ENCODE assay signal across 11 cellular contexts in the genomic region with DNA sequence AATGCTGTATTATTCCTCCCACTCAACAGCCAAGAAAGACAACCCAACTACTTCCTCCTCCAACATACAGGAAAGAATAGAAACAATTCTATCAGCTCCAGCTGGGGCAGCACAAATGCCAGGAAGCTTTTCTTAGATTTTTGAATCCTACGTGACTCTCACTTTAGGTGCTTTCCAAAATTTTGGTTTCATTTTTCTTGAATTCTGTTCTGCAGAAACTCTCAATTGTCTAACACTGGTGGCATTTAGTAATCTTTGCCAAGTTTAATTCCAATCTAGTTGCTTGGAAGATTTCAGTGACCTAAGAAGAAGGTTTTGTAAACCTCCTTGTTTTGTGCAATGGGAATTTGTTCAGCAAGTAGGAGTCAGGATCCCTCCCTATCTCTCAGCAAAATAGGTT. TPM values are rescaled to one million over a fixed set of nuclear protein-coding genes. Genes with fewer than 3 reads are reported as not detected.
A peak's percentile ranks its signal among the peaks of the same experiment; 100 is the strongest.
DNase-seq lines count a peak whose midpoint lies in the region; ATAC-seq and TF ChIP-seq lines count a peak whose summit lies in the region.
"Had no signal": no experiment of that assay in that cellular context is flagged by ENCODE, and none has a peak within 500 bp of the region (broad histone marks: within the 10 kb centered on the region; RNA-seq: fewer than 3 reads in every experiment).

No MANE protein-coding gene starts in this region.

- H3K27ac ChIP-seq in HUES48 (ENCODE audit: low read depth, low read length), result peak overlapping the region; percentile 81

- no peaks in the 10 kb centered on the region for H3K27me3 ChIP-seq in HUES48 (ENCODE audit: control insufficient read depth, insufficient read depth, low read length)
- H3K27me3 ChIP-seq: BE2C had no signal

- ATAC-seq in GM18907 (IDR thresholded peaks at IDR 0.05; ENCODE audit: unreplicated experiment), result no peak

- intact Hi-C loops in lower leg skin (cut with DNase I; ENCODE audit: low total_unique reads), result no loop called here

- H3K4me1 ChIP-seq in HUES48 (ENCODE audit: control insufficient read depth, insufficient read depth, low read length), result peaks cover 18% of the 10 kb centered on the region

- H3K9me3 ChIP-seq in HUES48 (ENCODE audit: control insufficient read depth, insufficient read depth, low read length), result no peaks in the 10 kb centered on the region
- H3K9me3 ChIP-seq: BE2C had no signal

- no peak for TF ChIP-seq POLR2A in lower leg skin (IDR thresholded peaks at IDR 0.05)

- no peak for TF ChIP-seq CTCF in cardiac fibroblast (IDR thresholded peaks at IDR 0.05; ENCODE audit: low read depth, low read length)
- no peak for TF ChIP-seq CTCF in lower leg skin (IDR thresholded peaks at IDR 0.05)

- DNase-seq in A172 (ENCODE audit: low spot score) (peak; percentile 15), cardiac fibroblast (ENCODE audit: low read depth in 2 of 2) (peak; percentile 85 to 88), lung microvascular endothelial cell (ENCODE audit: low read depth in 2 of 2) (peak; percentile 28 to 59), lower leg skin (ENCODE audit: low spot score in 2 of 2) (no peak), DMS53 (lab: John Stamatoyannopoulos, UW) (no peak)
- DNase-seq in activated CD8-positive, alpha-beta memory T cell treated with anti-CD3 and anti-CD28 coated beads, Interleukin-2, amount 50 U/mL, for 48 hours, result no peak
- DNase-seq: activated CD4-positive, alpha-beta memory T cell treated with anti-CD3 and anti-CD28 coated beads for 36 hours; BE2C; NCI-H82 had no signal

- no peak overlapping the region for H3K9ac ChIP-seq in HUES48 (ENCODE audit: low read depth, low read length)

- no peaks in the 10 kb centered on the region for H3K36me3 ChIP-seq in HUES48 (ENCODE audit: control insufficient read depth, insufficient read depth, low read length)
- H3K36me3 ChIP-seq: BE2C had no signal

- 4 to 9% methylated on average over 1 of the region's 1 CpG for WGBS in lower leg skin, 2 donors

- H3K4me3 ChIP-seq in HUES48 (ENCODE audit: low read depth, low read length), result no peak overlapping the region
- no peak overlapping the region for H3K4me3 ChIP-seq in cardiac fibroblast (replicated peaks in 1 of 2; ENCODE audit: low read depth in 2 of 2, low read length in 2 of 2)
- no peak overlapping the region for H3K4me3 ChIP-seq in lower leg skin (ENCODE audit: low read depth, poor library complexity, severe bottlenecking)

RNA-seq across cellular contexts. Expression of a gene that starts 37.1 kb away (rescaled TPM):
- 41.2 and 70.2 TPM in 2 replicates for total RNA-seq in A172 (2014; rRNA removed; shearing (Covaris generic))
- total RNA-seq in lung microvascular endothelial cell (19.2 and 21.0 TPM in 2 replicates), lower leg skin (10 to 100 TPM; 27.0 to 67.5 (median 29.4) TPM)

RNA-seq across cellular contexts. Expression of a gene that starts 58.7 kb away (rescaled TPM):
- 10.2 and 13.3 TPM in 2 replicates for total RNA-seq in A172 (2014; rRNA removed; shearing (Covaris generic))
- total RNA-seq in lung microvascular endothelial cell, result 3.5 and 3.6 TPM in 2 replicates
- total RNA-seq in lower leg skin, result 1 to 10 TPM; 2.3 to 4.8 (median 4.4) TPM

Comparison
In these comparisons a context has a peak if more than half of its experiments do, and no peak if none do; other contexts are left out.
1. DNase-seq: peak in A172 (single experiment), cardiac fibroblast (2 of 2) and lung microvascular endothelial cell (2 of 2); none in lower leg skin (0 of 2), DMS53 (single experiment) and activated CD8-positive, alpha-beta memory T cell treated with anti-CD3 and anti-CD28 coated beads, Interleukin-2, amount 50 U/mL, for 48 hours (single experiment).